ENCODE assay signal across 1 cellular context in genomic region chr2:237434916-237435315, GRCh38.
TF ChIP-seq lines count a peak whose summit lies in the region.

No MANE protein-coding gene starts in this region.

TF ChIP-seq in HepG2, 621 proteins besides CTCF, POLR2A, EP300 and RAD21:
- TF ChIP-seq KLF9 (CRISPR knock-in tag; IDR thresholded peaks at IDR 0.05; ENCODE audit: low read depth) (no peak), NR0B2 (CRISPR knock-in tag; IDR thresholded peaks at IDR 0.05) (no peak), NKX3-1 (CRISPR knock-in tag; IDR thresholded peaks at IDR 0.05) (no peak), RXRB (CRISPR knock-in tag; IDR thresholded peaks at IDR 0.05; ENCODE audit: borderline replicate concordance) (no peak), GABPB1 (CRISPR knock-in tag; IDR thresholded peaks at IDR 0.05) (no peak), ZBTB7A (CRISPR knock-in tag; IDR thresholded peaks at IDR 0.05) (no peak), ZNF33A (CRISPR knock-in tag; IDR thresholded peaks at IDR 0.05; ENCODE audit: borderline replicate concordance) (no peak), MIER2 (CRISPR knock-in tag; IDR thresholded peaks at IDR 0.05) (no peak), RARA (CRISPR knock-in tag; IDR thresholded peaks at IDR 0.05) (no peak), SMAD3 (CRISPR knock-in tag; IDR thresholded peaks at IDR 0.05) (no peak), ZNF441 (CRISPR knock-in tag; IDR thresholded peaks at IDR 0.05; ENCODE audit: borderline replicate concordance) (no peak)
